Comparison of ENCODE assay signal across 1 cellular context in the genomic region with DNA sequence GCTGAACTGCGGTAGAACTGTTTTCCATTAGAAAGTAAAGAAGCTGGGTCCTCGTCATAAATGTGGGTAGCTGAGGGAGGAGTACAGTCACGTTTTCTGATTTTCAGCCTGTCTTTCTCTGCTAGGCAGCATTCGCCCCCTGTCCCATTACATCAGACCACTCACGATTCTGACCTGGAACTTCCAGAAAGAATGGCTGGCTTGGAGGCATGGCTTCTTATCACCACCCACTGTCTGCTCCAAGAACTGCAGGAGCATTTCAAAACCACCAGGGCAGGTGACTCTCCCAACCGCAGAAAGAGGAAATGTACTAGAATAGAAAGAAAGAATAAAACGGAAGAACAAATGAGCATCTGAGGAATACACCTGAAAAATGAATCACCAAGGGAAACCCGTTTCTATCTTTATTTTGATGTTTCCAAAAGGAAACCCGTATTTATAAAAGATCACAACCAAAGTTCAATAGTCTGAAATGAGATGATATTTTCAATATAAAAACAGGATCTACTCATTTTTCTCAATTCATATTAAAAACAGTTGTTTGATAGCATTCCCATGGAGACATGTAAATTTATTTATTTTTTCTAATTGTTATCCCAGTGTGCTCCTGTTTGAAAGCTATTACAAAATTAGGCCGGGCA.
TF ChIP-seq lines count a peak whose summit lies in the region.

No MANE protein-coding gene starts in this region.

TF ChIP-seq in IMR-90, 13 proteins besides CTCF, POLR2A, EP300 and RAD21 (continued from another document):
- TF ChIP-seq MAZ (IDR thresholded peaks at IDR 0.05; ENCODE audit: borderline replicate concordance, low read depth, low read length) = peak; percentile 41; the same call in 1 of the 2 replicates
- TF ChIP-seq FOS (IDR thresholded peaks at IDR 0.05; ENCODE audit: low read depth, low read length) = no peak
- TF ChIP-seq, protein P1, sequence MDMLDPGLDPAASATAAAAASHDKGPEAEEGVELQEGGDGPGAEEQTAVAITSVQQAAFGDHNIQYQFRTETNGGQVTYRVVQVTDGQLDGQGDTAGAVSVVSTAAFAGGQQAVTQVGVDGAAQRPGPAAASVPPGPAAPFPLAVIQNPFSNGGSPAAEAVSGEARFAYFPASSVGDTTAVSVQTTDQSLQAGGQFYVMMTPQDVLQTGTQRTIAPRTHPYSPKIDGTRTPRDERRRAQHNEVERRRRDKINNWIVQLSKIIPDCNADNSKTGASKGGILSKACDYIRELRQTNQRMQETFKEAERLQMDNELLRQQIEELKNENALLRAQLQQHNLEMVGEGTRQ (IDR thresholded peaks at IDR 0.05; ENCODE audit: low read depth, low read length) = peak; percentile 45; the same call in 1 of the 2 replicates
- TF ChIP-seq MXI1 (IDR thresholded peaks at IDR 0.05; ENCODE audit: borderline replicate concordance, low read depth, low read length) = no peak
- TF ChIP-seq RCOR1 (IDR thresholded peaks at IDR 0.05; ENCODE audit: insufficient replicate concordance, low read length) = no peak
- TF ChIP-seq BHLHE40 (IDR thresholded peaks at IDR 0.05; ENCODE audit: low read depth, low read length) = peak; percentile 88
- TF ChIP-seq, protein P2, sequence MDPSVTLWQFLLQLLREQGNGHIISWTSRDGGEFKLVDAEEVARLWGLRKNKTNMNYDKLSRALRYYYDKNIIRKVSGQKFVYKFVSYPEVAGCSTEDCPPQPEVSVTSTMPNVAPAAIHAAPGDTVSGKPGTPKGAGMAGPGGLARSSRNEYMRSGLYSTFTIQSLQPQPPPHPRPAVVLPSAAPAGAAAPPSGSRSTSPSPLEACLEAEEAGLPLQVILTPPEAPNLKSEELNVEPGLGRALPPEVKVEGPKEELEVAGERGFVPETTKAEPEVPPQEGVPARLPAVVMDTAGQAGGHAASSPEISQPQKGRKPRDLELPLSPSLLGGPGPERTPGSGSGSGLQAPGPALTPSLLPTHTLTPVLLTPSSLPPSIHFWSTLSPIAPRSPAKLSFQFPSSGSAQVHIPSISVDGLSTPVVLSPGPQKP (IDR thresholded peaks at IDR 0.05; ENCODE audit: borderline replicate concordance, low read depth, low read length) = no peak
- no peak for TF ChIP-seq RFX5 (IDR thresholded peaks at IDR 0.05; ENCODE audit: low read depth, low read length)
